In genomic region chr14:96364911-96365310, GRCh38 we compare ENCODE assay signal across 12 cellular contexts. TPM values are rescaled to one million over a fixed set of nuclear protein-coding genes. Genes with fewer than 3 reads are reported as not detected.
A peak's percentile ranks its signal among the peaks of the same experiment; 100 is the strongest.
DNase-seq lines count a peak whose midpoint lies in the region; ATAC-seq and TF ChIP-seq lines count a peak whose summit lies in the region.
"Had no signal": no experiment of that assay in that cellular context is flagged by ENCODE, and none has a peak within 500 bp of the region (broad histone marks: within the 10 kb centered on the region; RNA-seq: fewer than 3 reads in every experiment).

No MANE protein-coding gene starts in this region.

- peaks cover 42% of the 10 kb centered on the region for H3K4me1 Mint-ChIP-seq in activated naive CD8-positive, alpha-beta T cell treated with anti-CD3 and anti-CD28 coated beads, Interleukin-2, amount 10 ng/mL, durations not matched to agents 7 days and 5 days

- WGBS in esophagus muscularis mucosa: 95% methylated on average over 3 of the region's 3 CpGs

- H3K27ac Mint-ChIP-seq in activated naive CD8-positive, alpha-beta T cell treated with anti-CD3 and anti-CD28 coated beads, Interleukin-2, amount 10 ng/mL, durations not matched to agents 7 days and 5 days: no peak overlapping the region

- intact Hi-C loops in Right ventricle myocardium superior (cut with DNase I): no loop called here
- intact Hi-C loops in esophagus muscularis mucosa (cut with DNase I): loop anchor here (10.0 kb wide), 1 partner anchor 140 kb away; the partner anchor contains the start of gene PAPOLA

- peaks cover 6% of the 10 kb centered on the region for H3K9me3 Mint-ChIP-seq in activated naive CD8-positive, alpha-beta T cell treated with anti-CD3 and anti-CD28 coated beads, Interleukin-2, amount 10 ng/mL, durations not matched to agents 7 days and 5 days

- H3K9me3 ChIP-seq in BE2C: no peaks in the 10 kb centered on the region
- H3K9me3 ChIP-seq in HUES48 (ENCODE audit: control insufficient read depth, insufficient read depth, low read length): no peaks in the 10 kb centered on the region
- H3K9me3 ChIP-seq in mucosa of rectum (ENCODE audit: control insufficient read depth in 2 of 2, low read length in 2 of 2): peaks cover 0 to 2% of the 10 kb centered on the region in 2 donors
- H3K9me3 ChIP-seq in esophagus muscularis mucosa: no peaks in the 10 kb centered on the region

- TF ChIP-seq CTCF in BE2C (IDR thresholded peaks at IDR 0.05; ENCODE audit: low read depth, low read length): no peak
- no peak for TF ChIP-seq CTCF in esophagus muscularis mucosa (IDR thresholded peaks at IDR 0.05)

- H3K9ac ChIP-seq in HUES48 (ENCODE audit: low read depth, low read length) (no peak overlapping the region), mucosa of rectum (ENCODE audit: low read depth in 1 of 2, low read length in 2 of 2) (peak overlapping the region; percentile 80 to 84)

- peaks cover 8% of the 10 kb centered on the region for H3K36me3 Mint-ChIP-seq in activated naive CD8-positive, alpha-beta T cell treated with anti-CD3 and anti-CD28 coated beads, Interleukin-2, amount 10 ng/mL, durations not matched to agents 7 days and 5 days

- POLR2A ChIA-PET in activated naive CD8-positive, alpha-beta T cell treated with anti-CD3 and anti-CD28 coated beads, Interleukin-2, amount 10 ng/mL, durations not matched to agents 7 days and 5 days (lab: Charles Lee): no interaction called here

- H3K27me3 ChIP-seq in BE2C: no peaks in the 10 kb centered on the region
- H3K27me3 ChIP-seq in HUES48 (ENCODE audit: control insufficient read depth, insufficient read depth, low read length): no peaks in the 10 kb centered on the region
- no peaks in the 10 kb centered on the region for H3K27me3 ChIP-seq in mucosa of rectum (ENCODE audit: control insufficient read depth in 2 of 2, insufficient read depth in 2 of 2, low read length in 2 of 2)
- H3K27me3 ChIP-seq in esophagus muscularis mucosa: no peaks in the 10 kb centered on the region

- H3K27ac ChIP-seq in HUES48 (ENCODE audit: low read depth, low read length) (no peak overlapping the region), mucosa of rectum (ENCODE audit: low read depth in 2 of 2, low read length in 2 of 2) (peak overlapping the region; percentile 97 to 98), esophagus muscularis mucosa (replicated peaks in 1 of 4) (no peak overlapping the region)

- TF ChIP-seq EP300 in esophagus muscularis mucosa (IDR thresholded peaks at IDR 0.05): no peak

- no peak for TF ChIP-seq POLR2A in esophagus muscularis mucosa (IDR thresholded peaks at IDR 0.05; ENCODE audit: low read depth)

- H3K4me3 Mint-ChIP-seq in activated naive CD8-positive, alpha-beta T cell treated with anti-CD3 and anti-CD28 coated beads, Interleukin-2, amount 10 ng/mL, durations not matched to agents 7 days and 5 days: peak overlapping the region; percentile 86

- no peak for DNase-seq in BE2C
- no peak for DNase-seq in activated naive CD8-positive, alpha-beta T cell treated with anti-CD3 and anti-CD28 coated beads, Interleukin-2, amount 10 ng/mL, durations not matched to agents 7 days and 5 days
- DNase-seq in T1000 (lab: John Stamatoyannopoulos, UW): no peak
- no peak for DNase-seq in Right ventricle myocardium superior
- DNase-seq in NCI-H69 (lab: John Stamatoyannopoulos, UW): no peak
- DNase-seq in esophagus muscularis mucosa (ENCODE audit: extremely low spot score): no peak
- DNase-seq: activated CD4-positive, alpha-beta T cell treated with anti-CD3 and anti-CD28 coated beads, Interleukin-2, amount 50 U/mL, for 1 hour; DMS53; NCI-H510A treated with DMSO at 0.1 percent for 48 hours; stimulated activated CD4-positive, alpha-beta T cell treated with anti-CD3 and anti-CD28 coated beads, Interleukin-15, amount 100 ng/mL, for 24 hours had no signal

- H3K4me1 ChIP-seq in BE2C: peaks cover 4% of the 10 kb centered on the region; the same call in 1 of the 2 replicates
- H3K4me1 ChIP-seq in HUES48 (ENCODE audit: control insufficient read depth, insufficient read depth, low read length): peaks cover 33% of the 10 kb centered on the region
- peaks cover 13 to 31% of the 10 kb centered on the region in 2 donors for H3K4me1 ChIP-seq in mucosa of rectum (ENCODE audit: control insufficient read depth in 2 of 2, insufficient read depth in 2 of 2, low read length in 2 of 2)
- peaks cover 18 to 38% (median 33%) of the 10 kb centered on the region in 4 donors for H3K4me1 ChIP-seq in esophagus muscularis mucosa

- H3K4me3 ChIP-seq in BE2C (ENCODE audit: low read depth, low read length) (peak overlapping the region; percentile 97; the same call in 1 of the 2 replicates), HUES48 (ENCODE audit: low read depth, low read length) (peak overlapping the region; percentile 91), mucosa of rectum (ENCODE audit: low read length in 2 of 2) (peak overlapping the region; percentile 73 to 96), esophagus muscularis mucosa (no peak overlapping the region)

- no peak for ATAC-seq in activated naive CD8-positive, alpha-beta T cell treated with anti-CD3 and anti-CD28 coated beads, Interleukin-2, amount 10 ng/mL, durations not matched to agents 7 days and 5 days (ENCODE audit: low read depth)
- no peak for ATAC-seq in Right ventricle myocardium superior (ENCODE audit: poor library complexity)

- H3K36me3 ChIP-seq in BE2C: no peaks in the 10 kb centered on the region
- peaks cover 12% of the 10 kb centered on the region; the same call in 1 of the 2 replicates for H3K36me3 ChIP-seq in HUES48 (ENCODE audit: control insufficient read depth, insufficient read depth, low read length)
- peaks cover 0 to 2% of the 10 kb centered on the region in 2 donors for H3K36me3 ChIP-seq in mucosa of rectum (ENCODE audit: control insufficient read depth in 2 of 2, insufficient read depth in 2 of 2, low read length in 2 of 2)
- H3K36me3 ChIP-seq in esophagus muscularis mucosa: no peaks in the 10 kb centered on the region

- H3K27me3 Mint-ChIP-seq in activated naive CD8-positive, alpha-beta T cell treated with anti-CD3 and anti-CD28 coated beads, Interleukin-2, amount 10 ng/mL, durations not matched to agents 7 days and 5 days: no peaks in the 10 kb centered on the region

RNA-seq across cellular contexts. Expression of gene GSKIP, which starts 1.6 kb away (rescaled TPM):
- polyA plus RNA-seq in BE2C (2012; ENCODE audit: insufficient read depth, insufficient read length, low read depth): 15.0 TPM
- total RNA-seq in activated naive CD8-positive, alpha-beta T cell treated with anti-CD3 and anti-CD28 coated beads, Interleukin-2, amount 10 ng/mL, durations not matched to agents 7 days and 5 days: 10 to 100 TPM; 16.9 to 20.1 TPM
- total RNA-seq in Right ventricle myocardium superior (11.1 TPM), esophagus muscularis mucosa (10 to 100 TPM; 10.4 to 22.0 (median 13.1) TPM)

RNA-seq across cellular contexts. Expression of gene ATG2B, which starts 1.8 kb away (rescaled TPM):
- 9.1 TPM for polyA plus RNA-seq in BE2C (2012; ENCODE audit: insufficient read depth, insufficient read length, low read depth)
- total RNA-seq in activated naive CD8-positive, alpha-beta T cell treated with anti-CD3 and anti-CD28 coated beads, Interleukin-2, amount 10 ng/mL, durations not matched to agents 7 days and 5 days: 10 to 100 TPM; 15.9 to 19.7 TPM
- total RNA-seq in Right ventricle myocardium superior: 10.9 TPM
- total RNA-seq in esophagus muscularis mucosa: 10 to 100 TPM; 18.2 to 26.6 (median 23.1) TPM

RNA-seq across cellular contexts. Expression of gene AK7, which starts 27.0 kb away (rescaled TPM):
- polyA plus RNA-seq in BE2C (2012; ENCODE audit: insufficient read depth, insufficient read length, low read depth): not detected
- under 1 TPM; 0.37 to 0.64 TPM for total RNA-seq in activated naive CD8-positive, alpha-beta T cell treated with anti-CD3 and anti-CD28 coated beads, Interleukin-2, amount 10 ng/mL, durations not matched to agents 7 days and 5 days
- total RNA-seq in Right ventricle myocardium superior: 0.22 TPM
- 1 to 10 TPM in 2 of 4 donors, under 1 TPM in 2; 0.42 to 3.6 (median 1.8) TPM for total RNA-seq in esophagus muscularis mucosa

Comparison
In these comparisons a context has a peak if more than half of its experiments do, and no peak if none do; other contexts are left out.
1. H3K4me3 ChIP-seq: peak in BE2C (single experiment), HUES48 (single experiment) and mucosa of rectum (2 of 2); none in esophagus muscularis mucosa (0 of 4).
2. H3K27ac ChIP-seq: peak in mucosa of rectum (2 of 2); none in HUES48 (single experiment) and esophagus muscularis mucosa (0 of 4).